1 cellular context compared by ENCODE assay signal in the genomic region with DNA sequence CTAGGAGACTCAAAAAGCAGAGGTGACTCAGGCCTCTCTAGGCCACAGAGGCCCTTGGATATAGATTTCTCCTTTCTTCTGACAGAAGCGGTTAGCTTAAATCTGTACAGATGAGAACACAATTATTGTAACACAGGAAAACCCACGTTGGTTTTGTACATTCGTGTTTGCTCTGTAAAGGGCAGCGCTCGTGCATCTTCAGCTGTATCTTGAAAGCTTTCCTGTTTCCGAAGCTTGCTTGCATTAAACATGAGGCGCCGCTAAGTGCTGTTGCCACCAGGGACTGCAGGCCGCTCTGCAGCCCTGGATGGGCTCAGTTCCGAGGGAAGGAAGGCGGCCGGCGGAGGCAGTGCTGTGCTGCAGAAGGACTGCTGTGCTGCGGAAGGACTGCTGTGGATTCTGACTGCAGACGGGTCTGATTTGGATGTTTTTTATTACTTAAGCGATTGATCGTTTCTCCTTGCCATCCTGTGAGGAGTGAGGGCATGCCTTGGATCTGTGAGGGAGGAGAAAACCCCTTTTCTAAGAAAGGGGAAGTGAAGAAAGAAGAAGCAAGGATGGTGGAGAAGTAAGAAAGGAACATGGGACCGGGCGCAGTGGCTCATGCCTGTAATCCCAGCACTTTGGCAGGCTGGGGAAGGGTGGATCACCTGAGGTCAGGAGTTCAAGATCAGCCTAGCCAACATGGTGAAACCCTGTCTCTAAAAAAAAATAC.
TF ChIP-seq lines count a peak whose summit lies in the region.

No MANE protein-coding gene starts in this region.

TF ChIP-seq in GM12878, 131 proteins besides CTCF, POLR2A, EP300 and RAD21:
- TF ChIP-seq SUPT20H (IDR thresholded peaks at IDR 0.05; ENCODE audit: borderline replicate concordance, control insufficient read depth, low read depth, low read length) (no peak), STAT3 (IDR thresholded peaks at IDR 0.05; ENCODE audit: low read depth, low read length) (no peak), MEF2B (IDR thresholded peaks at IDR 0.05; ENCODE audit: partially characterized antibody, poor library complexity, severe bottlenecking) (no peak), IKZF2 (IDR thresholded peaks at IDR 0.05) (0 out of 4 replicates have a peak, but pooled peaks of 1 of the 2 experiments have one; percentile 23), SPI1 (IDR thresholded peaks at IDR 0.05; ENCODE audit: borderline replicate concordance, insufficient read depth, low read depth, low read length) (peak; percentile 82)
- TF ChIP-seq, protein P1, sequence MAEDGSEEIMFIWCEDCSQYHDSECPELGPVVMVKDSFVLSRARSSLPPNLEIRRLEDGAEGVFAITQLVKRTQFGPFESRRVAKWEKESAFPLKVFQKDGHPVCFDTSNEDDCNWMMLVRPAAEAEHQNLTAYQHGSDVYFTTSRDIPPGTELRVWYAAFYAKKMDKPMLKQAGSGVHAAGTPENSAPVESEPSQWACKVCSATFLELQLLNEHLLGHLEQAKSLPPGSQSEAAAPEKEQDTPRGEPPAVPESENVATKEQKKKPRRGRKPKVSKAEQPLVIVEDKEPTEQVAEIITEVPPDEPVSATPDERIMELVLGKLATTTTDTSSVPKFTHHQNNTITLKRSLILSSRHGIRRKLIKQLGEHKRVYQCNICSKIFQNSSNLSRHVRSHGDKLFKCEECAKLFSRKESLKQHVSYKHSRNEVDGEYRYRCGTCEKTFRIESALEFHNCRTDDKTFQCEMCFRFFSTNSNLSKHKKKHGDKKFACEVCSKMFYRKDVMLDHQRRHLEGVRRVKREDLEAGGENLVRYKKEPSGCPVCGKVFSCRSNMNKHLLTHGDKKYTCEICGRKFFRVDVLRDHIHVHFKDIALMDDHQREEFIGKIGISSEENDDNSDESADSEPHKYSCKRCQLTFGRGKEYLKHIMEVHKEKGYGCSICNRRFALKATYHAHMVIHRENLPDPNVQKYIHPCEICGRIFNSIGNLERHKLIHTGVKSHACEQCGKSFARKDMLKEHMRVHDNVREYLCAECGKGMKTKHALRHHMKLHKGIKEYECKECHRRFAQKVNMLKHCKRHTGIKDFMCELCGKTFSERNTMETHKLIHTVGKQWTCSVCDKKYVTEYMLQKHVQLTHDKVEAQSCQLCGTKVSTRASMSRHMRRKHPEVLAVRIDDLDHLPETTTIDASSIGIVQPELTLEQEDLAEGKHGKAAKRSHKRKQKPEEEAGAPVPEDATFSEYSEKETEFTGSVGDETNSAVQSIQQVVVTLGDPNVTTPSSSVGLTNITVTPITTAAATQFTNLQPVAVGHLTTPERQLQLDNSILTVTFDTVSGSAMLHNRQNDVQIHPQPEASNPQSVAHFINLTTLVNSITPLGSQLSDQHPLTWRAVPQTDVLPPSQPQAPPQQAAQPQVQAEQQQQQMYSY (CRISPR knock-in tag; IDR thresholded peaks at IDR 0.05): no peak
